Comparison of ENCODE assay signal across 8 cellular contexts in the genomic region with DNA sequence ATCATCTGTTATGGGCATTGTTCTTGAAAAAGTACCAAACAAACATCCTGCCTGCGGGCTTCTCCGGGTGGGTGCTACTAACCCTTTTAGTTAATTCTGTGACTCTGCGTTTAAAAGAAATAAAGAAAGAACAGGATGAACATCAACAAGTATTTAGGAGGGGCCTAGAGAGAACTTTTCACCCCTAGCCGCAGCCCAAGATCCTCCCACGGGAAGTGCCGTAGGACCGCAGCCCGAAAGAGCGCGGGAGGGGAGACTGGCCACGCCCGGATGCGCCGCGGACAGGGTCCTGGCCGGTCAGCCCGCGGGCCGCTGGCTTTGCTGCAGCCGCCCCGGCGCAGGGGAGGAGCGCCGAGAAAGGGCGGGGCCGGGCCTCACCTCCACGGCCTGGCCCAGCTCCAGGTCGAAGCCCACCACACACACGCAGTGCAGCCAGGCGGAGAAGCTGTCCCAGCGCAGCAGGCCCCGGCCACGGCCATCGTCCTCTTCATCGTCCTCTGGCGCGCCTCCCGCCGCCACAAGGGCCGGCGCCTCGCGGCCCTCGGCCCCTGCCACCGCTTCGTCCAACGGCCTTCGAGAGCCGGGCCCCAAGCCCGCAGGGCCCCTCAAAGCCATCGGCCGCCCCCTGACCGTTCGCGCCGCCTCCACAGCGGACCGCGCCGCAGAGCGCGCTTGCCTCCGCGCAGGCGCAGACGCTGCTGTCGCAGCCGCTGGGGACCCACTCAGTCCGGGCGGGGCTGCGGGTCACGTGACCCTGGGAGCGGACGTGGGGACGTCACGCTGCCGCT. TPM values are rescaled to one million over a fixed set of nuclear protein-coding genes. Genes with fewer than 3 reads are reported as not detected.
DNase-seq lines count a peak whose midpoint lies in the region; ATAC-seq and TF ChIP-seq lines count a peak whose summit lies in the region.

A gene with protein sequence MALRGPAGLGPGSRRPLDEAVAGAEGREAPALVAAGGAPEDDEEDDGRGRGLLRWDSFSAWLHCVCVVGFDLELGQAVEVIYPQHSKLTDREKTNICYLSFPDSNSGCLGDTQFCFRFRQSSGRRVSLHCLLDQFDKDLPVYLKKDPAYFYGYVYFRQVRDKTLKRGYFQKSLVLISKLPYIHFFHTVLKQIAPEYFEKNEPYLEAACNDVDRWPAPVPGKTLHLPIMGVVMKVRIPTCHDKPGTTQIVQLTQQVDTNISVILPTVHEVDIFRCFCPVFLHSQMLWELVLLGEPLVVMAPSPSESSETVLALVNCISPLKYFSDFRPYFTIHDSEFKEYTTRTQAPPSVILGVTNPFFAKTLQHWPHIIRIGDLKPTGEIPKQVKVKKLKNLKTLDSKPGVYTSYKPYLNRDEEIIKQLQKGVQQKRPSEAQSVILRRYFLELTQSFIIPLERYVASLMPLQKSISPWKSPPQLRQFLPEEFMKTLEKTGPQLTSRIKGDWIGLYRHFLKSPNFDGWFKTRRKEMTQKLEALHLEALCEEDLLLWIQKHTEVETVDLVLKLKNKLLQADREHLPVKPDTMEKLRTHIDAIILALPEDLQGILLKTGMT (minus strand): TSS at position 674 of the 788 bp plus-strand sequence. CDS start 59 bp downstream, at position 615.

- no peak within 1 kb of the TSS for H3K23ac ChIP-seq in trophoblast cell (ENCODE audit: low read length)

- TF ChIP-seq EP300 in tibial nerve (IDR thresholded peaks at IDR 0.05) = peak; percentile 76 to 97

- peak within 1 kb of the TSS; percentile 96 for H3K27ac ChIP-seq in cardiac muscle cell
- H3K27ac ChIP-seq in trophoblast cell (ENCODE audit: low read depth, low read length) = peak within 1 kb of the TSS; percentile 96
- peak within 1 kb of the TSS; percentile 98 to 100 (median 99) for H3K27ac ChIP-seq in tibial nerve

- peak within 1 kb of the TSS; percentile 89 for H3K4ac ChIP-seq in trophoblast cell (ENCODE audit: low read depth, low read length)

- H2BK12ac ChIP-seq in trophoblast cell (ENCODE audit: low read length) = peak within 1 kb of the TSS; percentile 39

- H3K4me1 ChIP-seq in adipocyte (ENCODE audit: control insufficient read depth, insufficient read depth, low read length) = peaks cover 22% of the 10 kb centered on the region
- peaks cover 3% of the 10 kb centered on the region for H3K4me1 ChIP-seq in cardiac muscle cell (ENCODE audit: low read depth)
- H3K4me1 ChIP-seq in trophoblast cell (ENCODE audit: control insufficient read depth in 1 of 2, insufficient read depth in 2 of 2, low read length in 2 of 2) = peaks cover 6 to 7% of the 10 kb centered on the region in 2 experiments
- peaks cover 0 to 50% (median 37%) of the 10 kb centered on the region in 4 donors for H3K4me1 ChIP-seq in tibial nerve

- peak within 1 kb of the TSS; percentile 100 for H4K12ac ChIP-seq in trophoblast cell (ENCODE audit: low read depth, low read length)

- H3K9me3 ChIP-seq in adipocyte (ENCODE audit: control insufficient read depth, low read length) (no peaks in the 10 kb centered on the region), cardiac muscle cell (ENCODE audit: low read depth) (no peaks in the 10 kb centered on the region), trophoblast cell (ENCODE audit: insufficient read depth, low read depth, low read length) (no peaks in the 10 kb centered on the region), tibial nerve (no peaks in the 10 kb centered on the region)

- peaks cover 5% of the 10 kb centered on the region for H3K79me1 ChIP-seq in trophoblast cell (ENCODE audit: low read length)

- peaks cover 3% of the 10 kb centered on the region for H3K79me2 ChIP-seq in trophoblast cell (ENCODE audit: control insufficient read depth, insufficient read depth, low read length, poor library complexity)

- H3K27me3 ChIP-seq in adipocyte (replicated peaks; ENCODE audit: control insufficient read depth, insufficient read depth, low read length) = no peaks in the 10 kb centered on the region
- no peaks in the 10 kb centered on the region for H3K27me3 ChIP-seq in cardiac muscle cell
- no peaks in the 10 kb centered on the region for H3K27me3 ChIP-seq in trophoblast cell (ENCODE audit: insufficient read depth, low read length)
- no peaks in the 10 kb centered on the region for H3K27me3 ChIP-seq in tibial nerve

- peak; percentile 89 to 94 (median 90) for DNase-seq in NCI-H1417 (lab: John Stamatoyannopoulos, UW)
- peak; percentile 92 for DNase-seq in SW480 (ENCODE audit: low spot score)
- peak; percentile 98 for DNase-seq in adipocyte (ENCODE audit: low read depth)
- DNase-seq in cardiac muscle cell (ENCODE audit: low read depth in 1 of 2, low spot score in 1 of 2) = peak; percentile 96
- peak; percentile 98 to 99 for DNase-seq in trophoblast cell
- peak; percentile 90 to 92 for DNase-seq in tibial nerve (ENCODE audit: low spot score in 2 of 2)

- peak within 1 kb of the TSS; percentile 99 for H3K18ac ChIP-seq in trophoblast cell (ENCODE audit: low read length)

- no peak for TF ChIP-seq CTCF in GM12875 (IDR thresholded peaks at IDR 0.05; ENCODE audit: borderline replicate concordance, insufficient read depth, low read depth, low read length)
- TF ChIP-seq CTCF in cardiac muscle cell (IDR thresholded peaks at IDR 0.05; ENCODE audit: low read depth, low read length) = no peak
- TF ChIP-seq CTCF in tibial nerve (IDR thresholded peaks at IDR 0.05) = peak in 2 of 5 experiments; percentile 45 to 48

- peak within 1 kb of the TSS; percentile 58 for H3K4me2 ChIP-seq in trophoblast cell (ENCODE audit: low read length)

- H2BK120ac ChIP-seq in trophoblast cell (ENCODE audit: insufficient read depth, low read length, poor library complexity) = peak within 1 kb of the TSS; percentile 99

- H3K4me3 ChIP-seq in GM12875 (ENCODE audit: low read depth, low read length) (peak within 1 kb of the TSS; percentile 90), adipocyte (ENCODE audit: low read length) (peak within 1 kb of the TSS; percentile 90), cardiac muscle cell (peak within 1 kb of the TSS; percentile 56), trophoblast cell (ENCODE audit: low read depth, low read length) (peak within 1 kb of the TSS; percentile 71), tibial nerve (peak within 1 kb of the TSS; percentile 75 to 100 (median 88))

- H3K14ac ChIP-seq in trophoblast cell (ENCODE audit: low read length) = peak within 1 kb of the TSS; percentile 99

- H2BK5ac ChIP-seq in trophoblast cell (ENCODE audit: low read depth, low read length, poor library complexity) = peak within 1 kb of the TSS; percentile 98

- peak within 1 kb of the TSS; percentile 95 for H2AFZ ChIP-seq in trophoblast cell (ENCODE audit: insufficient read depth, low read length, poor library complexity)

- peak; percentile 87 for ATAC-seq in HG02759 (IDR thresholded peaks at IDR 0.05; ENCODE audit: unreplicated experiment)

- H4K8ac ChIP-seq in trophoblast cell (ENCODE audit: low read depth, low read length) = peak within 1 kb of the TSS; percentile 100

- H2AK5ac ChIP-seq in trophoblast cell (ENCODE audit: low read length) = peak within 1 kb of the TSS; percentile 64

- TF ChIP-seq POLR2A in tibial nerve (IDR thresholded peaks at IDR 0.05) = peak; percentile 94 to 98

- H4K91ac ChIP-seq in trophoblast cell (ENCODE audit: low read depth, low read length) = peak within 1 kb of the TSS; percentile 99

- peak within 1 kb of the TSS; percentile 92 for H3K9ac ChIP-seq in adipocyte (ENCODE audit: low read length)
- H3K9ac ChIP-seq in trophoblast cell (ENCODE audit: low read length) = peak within 1 kb of the TSS; percentile 93

- no peaks in the 10 kb centered on the region for H3K36me3 ChIP-seq in adipocyte (ENCODE audit: control insufficient read depth, insufficient read depth, low read length, severe bottlenecking)
- H3K36me3 ChIP-seq in cardiac muscle cell = no peaks in the 10 kb centered on the region
- H3K36me3 ChIP-seq in trophoblast cell (ENCODE audit: control insufficient read depth in 1 of 2, insufficient read depth in 2 of 2, low read length in 2 of 2) = no peaks in the 10 kb centered on the region
- H3K36me3 ChIP-seq in tibial nerve = no peaks in the 10 kb centered on the region

- no CpG with 5 or more reads among the region's 77 CpGs for whole genome bisulfite sequencing in trophoblast cell (ENCODE audit: extremely low coverage, insufficient coverage, insufficient read length)
- 0 to 1% methylated on average over 42 to 56 of the region's 77 CpGs for WGBS in tibial nerve, 2 donors

RNA-seq across cellular contexts. Expression of the gene that starts here (rescaled TPM):
- 10.4 and 13.8 TPM in 2 replicates for total RNA-seq in cardiac muscle cell
- polyA plus RNA-seq in cardiac muscle cell = 10.6 and 18.9 TPM in 2 replicates
- 8.4 and 9.4 TPM in 2 replicates for polyA plus RNA-seq in trophoblast cell (2013)
- total RNA-seq in tibial nerve = 10 to 100 TPM; 48.0 to 88.1 (median 51.9) TPM

Comparison
In these comparisons a context has a peak if more than half of its experiments do, and no peak if none do; other contexts are left out.
1. Peak in every context shown above with its lines: DNase-seq, ATAC-seq, H3K4me3 ChIP-seq and H3K27ac ChIP-seq.